20 cellular contexts compared by ENCODE assay signal in the genomic region with DNA sequence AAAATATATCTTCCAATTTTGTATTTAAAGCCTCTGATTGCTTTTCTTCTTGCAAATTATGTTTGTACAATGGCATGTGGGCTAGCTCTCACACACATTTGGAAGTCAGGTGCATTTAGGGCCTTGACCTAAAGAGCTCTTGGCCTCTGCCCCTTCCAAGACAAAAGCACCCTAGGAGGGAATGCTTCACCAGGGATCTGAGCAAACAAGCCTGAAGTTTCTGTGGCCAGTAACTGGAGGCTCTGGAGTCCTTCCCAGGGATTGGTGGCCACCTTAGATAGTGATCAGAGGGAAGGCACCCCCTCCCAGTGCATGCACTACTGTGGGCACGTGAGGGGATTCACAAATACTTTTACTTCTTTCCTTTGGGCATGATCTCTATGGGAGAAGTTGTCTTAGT.
A peak's percentile ranks its signal among the peaks of the same experiment; 100 is the strongest.
DNase-seq lines count a peak whose midpoint lies in the region; ATAC-seq, FAIRE-seq and TF ChIP-seq lines count a peak whose summit lies in the region.
"Had no signal": no experiment of that assay in that cellular context is flagged by ENCODE, and none has a peak within 500 bp of the region (broad histone marks: within the 10 kb centered on the region; RNA-seq: fewer than 3 reads in every experiment).

No MANE protein-coding gene starts in this region.

- no peak for TF ChIP-seq POLR2A in H1 (IDR thresholded peaks at IDR 0.05; ENCODE audit: control extremely low read depth in 1 of 2, low read depth in 2 of 2, low read length in 2 of 2)

- no peaks in the 10 kb centered on the region for H4K20me1 ChIP-seq in DOHH2 (ENCODE audit: control insufficient read depth, insufficient read depth, low read depth, low read length)
- no peaks in the 10 kb centered on the region for H4K20me1 ChIP-seq in H1 (replicated peaks in 1 of 2; ENCODE audit: control insufficient read depth in 1 of 2, insufficient read depth in 2 of 2, low read length in 2 of 2)

- no peaks in the 10 kb centered on the region for H3K79me1 ChIP-seq in H1 (ENCODE audit: low read depth, low read length)

- no peak overlapping the region for H3K23ac ChIP-seq in H1 (ENCODE audit: insufficient read length)

- FAIRE-seq in H1 (lab: Jason Lieb, UNC), result peak; percentile 13
- FAIRE-seq: A549, GM12878, H54 had no signal

- H2AFZ ChIP-seq in H1 (ENCODE audit: low read length), result no peak overlapping the region

- H3K9ac ChIP-seq in NT2/D1 (ENCODE audit: insufficient read length, low read depth) (no peak overlapping the region), H1 (replicated peaks in 1 of 4; ENCODE audit: extremely low read depth in 1 of 4, low read depth in 3 of 4, low read length in 3 of 4) (no peak overlapping the region)

- H3K79me2 ChIP-seq in DOHH2 (ENCODE audit: control insufficient read depth, low read length) (no peaks in the 10 kb centered on the region), H1 (ENCODE audit: control insufficient read depth in 1 of 2, insufficient read depth in 2 of 2, low read length in 2 of 2) (no peaks in the 10 kb centered on the region)

- no peaks in the 10 kb centered on the region for H3K9me2 ChIP-seq in DOHH2 (replicated peaks; ENCODE audit: control insufficient read depth, low read length)

- POLR2A ChIA-PET in H1 (lab: Charles Lee; ENCODE audit: partially characterized antibody), result no interaction called here

- no peaks in the 10 kb centered on the region for H3K23me2 ChIP-seq in H1 (ENCODE audit: low read depth, low read length)

- peak overlapping the region; percentile 61 for H3K27ac ChIP-seq in DOHH2 (ENCODE audit: low read depth, low read length)
- no peak overlapping the region for H3K27ac ChIP-seq in H1 (ENCODE audit: low read depth, low read length)
- H3K27ac ChIP-seq: 22Rv1, A549, C4-2B, HL-60 had no signal

- H3K4me3 ChIP-seq in DOHH2 (ENCODE audit: low read length) (no peak overlapping the region), NT2/D1 (ENCODE audit: insufficient read length, low read depth) (no peak overlapping the region), H1 (ENCODE audit: extremely low read depth in 1 of 4, insufficient read depth in 2 of 4, low read depth in 3 of 4, low read length in 4 of 4) (no peak overlapping the region)
- H3K4me3 ChIP-seq: A549, GM12878 had no signal

- H2BK15ac ChIP-seq in H1 (ENCODE audit: low read length), result no peak overlapping the region

- no peak overlapping the region for H2BK120ac ChIP-seq in H1 (replicated peaks; ENCODE audit: low read depth, low read length)

- no peak for TF ChIP-seq CTCF in DOHH2 (IDR thresholded peaks at IDR 0.05; ENCODE audit: low read depth, low read length, poor library complexity, severe bottlenecking)
- TF ChIP-seq CTCF in H1 (IDR thresholded peaks at IDR 0.05; ENCODE audit: control extremely low read depth in 1 of 3, insufficient read depth in 1 of 3, low read depth in 1 of 3, low read length in 3 of 3), result no peak

- H3K18ac ChIP-seq in H1 (ENCODE audit: extremely low read depth, low read length), result no peak overlapping the region

- H3K4me2 ChIP-seq in DOHH2 (ENCODE audit: low read length) (peak overlapping the region; percentile 34), H1 (ENCODE audit: insufficient read depth in 1 of 2, low read depth in 2 of 2, low read length in 2 of 2) (no peak overlapping the region)
- H3K4me2 ChIP-seq: A549 had no signal

- CTCF ChIA-PET in H1 (lab: Charles Lee; ENCODE audit: partially characterized antibody), result no interaction called here

- 14% methylated on average over 1 of the region's 1 CpG; no CpG with 5 or more reads in 1 of the 2 experiments for WGBS in H1 (ENCODE audit: extremely low coverage in 1 of 2, insufficient coverage in 1 of 2, insufficient read length in 1 of 2, insufficient replicate concordance in 2 of 2, low coverage in 1 of 2, low lambda C conversion rate in 2 of 2, missing lambda C conversion rate in 1 of 2), 2 experiments

- no peak overlapping the region for H2BK20ac ChIP-seq in H1 (ENCODE audit: low read length)

- no peak overlapping the region for H3K4ac ChIP-seq in H1 (replicated peaks; ENCODE audit: insufficient read length, low read depth, low read length)

- no peak for ATAC-seq in GM21576 (IDR thresholded peaks at IDR 0.05; ENCODE audit: unreplicated experiment)
- ATAC-seq: A549, GM12878, HCT116 had no signal

- H3K14ac ChIP-seq in H1 (ENCODE audit: insufficient read length), result no peak overlapping the region

- DNase-seq in NT2/D1 (ENCODE audit: low read depth, low spot score), result peak; percentile 27
- DNase-seq in H1 (ENCODE audit: low read depth in 1 of 2, low spot score in 2 of 2), result no peak
- peak; percentile 24 for DNase-seq in iPS-NIHi7 (ENCODE audit: extremely low spot score)
- no peak for DNase-seq in NCI-H446 treated with DMSO at 0.1 percent for 48 hours (lab: John Stamatoyannopoulos, UW)
- DNase-seq in NAMALWA (ENCODE audit: low spot score), result no peak
- DNase-seq: AML-193; Caco-2; CD4-positive, alpha-beta T cell; DMS153; DMS79; HFFc6 had no signal

- H3K4me1 ChIP-seq in DOHH2 (ENCODE audit: control insufficient read depth, low read length), result peaks cover 53% of the 10 kb centered on the region
- H3K4me1 ChIP-seq in NT2/D1 (ENCODE audit: insufficient read depth, insufficient read length), result peaks cover 2% of the 10 kb centered on the region
- no peaks in the 10 kb centered on the region for H3K4me1 ChIP-seq in H1 (replicated peaks in 1 of 4; ENCODE audit: control insufficient read depth in 3 of 4, insufficient read depth in 4 of 4, low read length in 3 of 4)
- H3K4me1 ChIP-seq: A549, Caco-2 had no signal

- H3F3A ChIP-seq in DOHH2 (ENCODE audit: control insufficient read depth, insufficient read depth), result no peaks in the 10 kb centered on the region

- H4K5ac ChIP-seq in H1 (ENCODE audit: insufficient read length, low read depth, low read length), result no peak overlapping the region

- H3K9me3 ChIP-seq in DOHH2 (ENCODE audit: control insufficient read depth, insufficient read depth, low read length) (no peaks in the 10 kb centered on the region), NT2/D1 (ENCODE audit: insufficient read depth, low read length) (no peaks in the 10 kb centered on the region), H1 (ENCODE audit: insufficient read depth in 2 of 2, low read depth in 1 of 2, low read length in 1 of 2) (no peaks in the 10 kb centered on the region)
- H3K9me3 ChIP-seq: A549, Caco-2 had no signal

- no peak for TF ChIP-seq RAD21 in H1 (IDR thresholded peaks at IDR 0.05 in 1 of 2, conservative IDR thresholded peaks at IDR 0.05 in 1 of 2; ENCODE audit: low read depth in 2 of 2, low read length in 2 of 2)

- no peak overlapping the region for H2BK5ac ChIP-seq in H1 (ENCODE audit: low read depth, low read length)

- H2AK5ac ChIP-seq in H1 (ENCODE audit: low read depth, low read length), result no peak overlapping the region

- no peaks in the 10 kb centered on the region for H3K27me3 ChIP-seq in DOHH2 (ENCODE audit: control insufficient read depth, low read length)
- H3K27me3 ChIP-seq in NT2/D1 (ENCODE audit: insufficient read depth, insufficient read length), result no peaks in the 10 kb centered on the region
- no peaks in the 10 kb centered on the region for H3K27me3 ChIP-seq in H1 (replicated peaks in 1 of 4; ENCODE audit: control insufficient read depth in 3 of 4, extremely low read depth in 1 of 4, insufficient read depth in 3 of 4, low read length in 3 of 4)

- H4K91ac ChIP-seq in H1 (replicated peaks; ENCODE audit: insufficient read length, low read length), result no peak overlapping the region

- no peak overlapping the region for H2BK12ac ChIP-seq in H1 (ENCODE audit: low read depth, low read length)

- no peak for TF ChIP-seq EP300 in H1 (IDR thresholded peaks at IDR 0.05; ENCODE audit: borderline replicate concordance in 1 of 2, low read depth in 2 of 2, low read length in 2 of 2)

- H3K56ac ChIP-seq in H1 (replicated peaks; ENCODE audit: insufficient read length, low read depth, low read length), result no peak overlapping the region

- H3K36me3 ChIP-seq in DOHH2 (ENCODE audit: control insufficient read depth, low read length) (no peaks in the 10 kb centered on the region), NT2/D1 (ENCODE audit: insufficient read depth, insufficient read length, low read length) (no peaks in the 10 kb centered on the region), H1 (ENCODE audit: control insufficient read depth in 2 of 4, insufficient read depth in 4 of 4, low read length in 3 of 4) (no peaks in the 10 kb centered on the region)

- H4K8ac ChIP-seq in H1 (ENCODE audit: extremely low read depth, insufficient read depth, low read length), result no peak overlapping the region

TF ChIP-seq in H1, 55 proteins besides CTCF, POLR2A, EP300 and RAD21:
- TF ChIP-seq CEBPB (IDR thresholded peaks at IDR 0.05; ENCODE audit: low read depth, low read length) (no peak), CBX5 (IDR thresholded peaks at IDR 0.05; ENCODE audit: low read depth, low read length) (no peak), SIX5 (IDR thresholded peaks at IDR 0.05; ENCODE audit: low read depth, low read length) (no peak), SAP30 (IDR thresholded peaks at IDR 0.05; ENCODE audit: insufficient read depth, insufficient replicate concordance, low read length) (no peak), SIN3A (conservative IDR thresholded peaks at IDR 0.05 in 1 of 2, IDR thresholded peaks at IDR 0.05 in 1 of 2; ENCODE audit: low read depth in 1 of 2, low read length in 2 of 2) (no peak), CHD2 (IDR thresholded peaks at IDR 0.05; ENCODE audit: low read length) (no peak), TEAD4 (IDR thresholded peaks at IDR 0.05; ENCODE audit: low read depth, low read length) (no peak), GTF2F1 (IDR thresholded peaks at IDR 0.05; ENCODE audit: borderline replicate concordance, low read depth, low read length) (no peak), CREB1 (IDR thresholded peaks at IDR 0.05) (no peak)

Comparison
In these comparisons a context has a peak if more than half of its experiments do, and no peak if none do; other contexts are left out.
1. DNase-seq: peak in NT2/D1 (single experiment) and iPS-NIHi7 (single experiment); none in H1 (0 of 2), NCI-H446 treated with DMSO at 0.1 percent for 48 hours (single experiment) and NAMALWA (single experiment).